ENCODE assay signal across 33 cellular contexts in genomic region chr17:66373079-66373478, GRCh38.
A peak's percentile ranks its signal among the peaks of the same experiment; 100 is the strongest.
DNase-seq lines count a peak whose midpoint lies in the region; TF ChIP-seq lines count a peak whose summit lies in the region.
"Had no signal": no experiment of that assay in that cellular context is flagged by ENCODE, and none has a peak within 500 bp of the region (broad histone marks: within the 10 kb centered on the region; RNA-seq: fewer than 3 reads in every experiment).

No MANE protein-coding gene starts in this region.

- H3K36me3 ChIP-seq in CD4-positive, alpha-beta memory T cell (ENCODE audit: insufficient read depth, low read length) = no peaks in the 10 kb centered on the region
- H3K36me3 ChIP-seq: esophagus muscularis mucosa, upper lobe of right lung, WERI-Rb-1 had no signal

- no peaks in the 10 kb centered on the region for H3K9me3 Mint-ChIP-seq in T-helper 2 cell treated with Interferon-gamma antibody and Interleukin-4, amounts not matched to agents 5 μg/mL and 100 μg/mL, for 36 hours
- H3K9me3 Mint-ChIP-seq in CD4-positive, alpha-beta memory T cell = no peaks in the 10 kb centered on the region
- H3K9me3 Mint-ChIP-seq in activated CD4-positive, alpha-beta memory T cell treated with anti-CD3 and anti-CD28 coated beads for 36 hours = no peaks in the 10 kb centered on the region
- H3K9me3 Mint-ChIP-seq in brain = no peaks in the 10 kb centered on the region
- H3K9me3 Mint-ChIP-seq: activated CD4-positive, alpha-beta T cell treated with anti-CD3 and anti-CD28 coated beads, Interleukin-2, amount 10 ng/mL, durations not matched to agents 7 days and 5 days; CD4-positive, CD25-positive, alpha-beta regulatory T cell; memory B cell; neural crest cell; stimulated activated naive B cell treated with anti-CD40 and anti-IgM and Interleukin-4, amounts not matched to agents 10 μg/mL and 1 μg/mL and 100 μg/mL, for 72 hours had no signal

- H3K27me3 Mint-ChIP-seq in T-helper 2 cell treated with Interferon-gamma antibody and Interleukin-4, amounts not matched to agents 5 μg/mL and 100 μg/mL, for 36 hours (ENCODE audit: low read depth) = no peaks in the 10 kb centered on the region
- H3K27me3 Mint-ChIP-seq in CD4-positive, alpha-beta memory T cell = no peaks in the 10 kb centered on the region
- no peaks in the 10 kb centered on the region for H3K27me3 Mint-ChIP-seq in activated CD4-positive, alpha-beta memory T cell treated with anti-CD3 and anti-CD28 coated beads for 36 hours
- H3K27me3 Mint-ChIP-seq in brain = peaks cover 3% of the 10 kb centered on the region
- H3K27me3 Mint-ChIP-seq: activated CD4-positive, alpha-beta T cell treated with anti-CD3 and anti-CD28 coated beads, Interleukin-2, amount 10 ng/mL, durations not matched to agents 7 days and 5 days; CD4-positive, CD25-positive, alpha-beta regulatory T cell had no signal

- no peaks in the 10 kb centered on the region for H3K9me3 ChIP-seq in CD4-positive, alpha-beta memory T cell (ENCODE audit: control insufficient read depth in 1 of 2, low read length in 2 of 2)
- H3K9me3 ChIP-seq: body of pancreas, esophagus muscularis mucosa, upper lobe of right lung had no signal

- POLR2A ChIA-PET in CD4-positive, alpha-beta memory T cell (lab: Charles Lee; ENCODE audit: partially characterized antibody) = no interaction called here
- POLR2A ChIA-PET in activated CD4-positive, alpha-beta memory T cell treated with anti-CD3 and anti-CD28 coated beads for 36 hours (lab: Charles Lee) = no interaction called here

- no peak for DNase-seq in T-helper 2 cell treated with Interferon-gamma antibody and Interleukin-4, amounts not matched to agents 5 μg/mL and 100 μg/mL, for 36 hours (ENCODE audit: low spot score)
- DNase-seq in T-helper 2 cell (no peak), SK-N-DZ (ENCODE audit: low spot score) (no peak), DMS 273 (lab: John Stamatoyannopoulos, UW; ENCODE audit: unreplicated experiment) (no peak), KBM-7 (no peak)
- DNase-seq in CD4-positive, alpha-beta memory T cell = no peak
- DNase-seq in activated CD4-positive, alpha-beta memory T cell treated with anti-CD3 and anti-CD28 coated beads for 36 hours = no peak
- DNase-seq: activated CD4-positive, alpha-beta T cell treated with anti-CD3 and anti-CD28 coated beads, Interleukin-2, amount 10 ng/mL, durations not matched to agents 7 days and 5 days; activated effector memory CD4-positive, alpha-beta T cell treated with Interleukin-2 at 50 U/mL for 16 hours; AML-193; body of pancreas; CD4-positive, CD25-positive, alpha-beta regulatory T cell; cerebellar nuclear complex; dermis blood vessel endothelial cell; DMS 273 treated with DMSO at 0.1 percent for 48 hours; EL; foreskin fibroblast; head of caudate nucleus; KG1; MM.1S; NCI-H226; NCI-H526 treated with DMSO at 0.1 percent for 48 hours; PC-9; retina; stimulated activated naive B cell treated with anti-CD40 and anti-IgM and Interleukin-4, amounts not matched to agents 10 μg/mL and 1 μg/mL and 100 μg/mL, for 72 hours; T1000; upper lobe of right lung; WERI-Rb-1 had no signal

- no peak overlapping the region for H3K4me3 Mint-ChIP-seq in T-helper 2 cell treated with Interferon-gamma antibody and Interleukin-4, amounts not matched to agents 5 μg/mL and 100 μg/mL, for 36 hours
- H3K4me3 Mint-ChIP-seq in CD4-positive, alpha-beta memory T cell = peak overlapping the region in 2 of 8 donors; percentile 0 to 28
- no peak overlapping the region for H3K4me3 Mint-ChIP-seq in activated CD4-positive, alpha-beta memory T cell treated with anti-CD3 and anti-CD28 coated beads for 36 hours
- H3K4me3 Mint-ChIP-seq in brain = no peak overlapping the region
- H3K4me3 Mint-ChIP-seq: activated CD4-positive, alpha-beta T cell treated with anti-CD3 and anti-CD28 coated beads, Interleukin-2, amount 10 ng/mL, durations not matched to agents 7 days and 5 days; CD4-positive, CD25-positive, alpha-beta regulatory T cell; memory B cell; neural crest cell; stimulated activated naive B cell treated with anti-CD40 and anti-IgM and Interleukin-4, amounts not matched to agents 10 μg/mL and 1 μg/mL and 100 μg/mL, for 72 hours had no signal

- no peak overlapping the region for H3K27ac ChIP-seq in CD4-positive, alpha-beta memory T cell (ENCODE audit: low read depth, low read length)
- H3K27ac ChIP-seq: esophagus muscularis mucosa, parathyroid adenoma, PC-9, upper lobe of right lung, WERI-Rb-1 had no signal

- H3K27me3 ChIP-seq in CD4-positive, alpha-beta memory T cell (ENCODE audit: insufficient read depth, low read length) = no peaks in the 10 kb centered on the region
- H3K27me3 ChIP-seq: body of pancreas, esophagus muscularis mucosa, upper lobe of right lung had no signal

- H3K4me1 Mint-ChIP-seq in T-helper 2 cell treated with Interferon-gamma antibody and Interleukin-4, amounts not matched to agents 5 μg/mL and 100 μg/mL, for 36 hours (ENCODE audit: low read depth) = peaks cover 60% of the 10 kb centered on the region
- peaks cover 23 to 70% (median 52%) of the 10 kb centered on the region in 4 donors for H3K4me1 Mint-ChIP-seq in CD4-positive, alpha-beta memory T cell
- peaks cover 64% of the 10 kb centered on the region for H3K4me1 Mint-ChIP-seq in activated CD4-positive, alpha-beta memory T cell treated with anti-CD3 and anti-CD28 coated beads for 36 hours (ENCODE audit: low read depth)
- peaks cover 47% of the 10 kb centered on the region for H3K4me1 Mint-ChIP-seq in brain
- H3K4me1 Mint-ChIP-seq: memory B cell had no signal

- no peak overlapping the region for H3K4me3 ChIP-seq in CD4-positive, alpha-beta memory T cell (ENCODE audit: low read length in 2 of 2)
- H3K4me3 ChIP-seq: body of pancreas, esophagus muscularis mucosa, PC-9, upper lobe of right lung had no signal

- no peak for TF ChIP-seq CTCF in brain (conservative IDR thresholded peaks at IDR 0.05)

- H3K36me3 Mint-ChIP-seq in T-helper 2 cell treated with Interferon-gamma antibody and Interleukin-4, amounts not matched to agents 5 μg/mL and 100 μg/mL, for 36 hours (ENCODE audit: low read depth) = peaks cover 14% of the 10 kb centered on the region
- peaks cover 5 to 8% of the 10 kb centered on the region in 2 donors for H3K36me3 Mint-ChIP-seq in CD4-positive, alpha-beta memory T cell
- peaks cover 8% of the 10 kb centered on the region for H3K36me3 Mint-ChIP-seq in activated CD4-positive, alpha-beta memory T cell treated with anti-CD3 and anti-CD28 coated beads for 36 hours
- no peaks in the 10 kb centered on the region for H3K36me3 Mint-ChIP-seq in brain
- H3K36me3 Mint-ChIP-seq: CD4-positive, CD25-positive, alpha-beta regulatory T cell; memory B cell; stimulated activated naive B cell treated with anti-CD40 and anti-IgM and Interleukin-4, amounts not matched to agents 10 μg/mL and 1 μg/mL and 100 μg/mL, for 72 hours had no signal

- H3K27ac Mint-ChIP-seq in T-helper 2 cell treated with Interferon-gamma antibody and Interleukin-4, amounts not matched to agents 5 μg/mL and 100 μg/mL, for 36 hours = peak overlapping the region; percentile 60
- H3K27ac Mint-ChIP-seq in CD4-positive, alpha-beta memory T cell = peak overlapping the region in 6 of 7 donors; percentile 1 to 70 (median 48)
- H3K27ac Mint-ChIP-seq in activated CD4-positive, alpha-beta memory T cell treated with anti-CD3 and anti-CD28 coated beads for 36 hours = peak overlapping the region; percentile 85
- H3K27ac Mint-ChIP-seq in brain = peak overlapping the region in 4 of 5 experiments; percentile 27 to 96 (median 76)
- H3K27ac Mint-ChIP-seq: memory B cell; stimulated activated naive B cell treated with anti-CD40 and anti-IgM and Interleukin-4, amounts not matched to agents 10 μg/mL and 1 μg/mL and 100 μg/mL, for 72 hours had no signal

- in situ Hi-C loops in KBM-7 (cut with MboI; ENCODE audit: low pct_unique_long_range_greater_than_20kb, low sequenced_read_pairs) = no loop called here

- CTCF ChIA-PET in CD4-positive, alpha-beta memory T cell (lab: Charles Lee; ENCODE audit: partially characterized antibody) = no interaction called here
- CTCF ChIA-PET in activated CD4-positive, alpha-beta memory T cell treated with anti-CD3 and anti-CD28 coated beads for 36 hours (lab: Charles Lee) = no interaction called here

- intact Hi-C loops in CD4-positive, alpha-beta memory T cell (cut with micrococcal nuclease) = no loop called here
- intact Hi-C loops in activated CD4-positive, alpha-beta memory T cell treated with anti-CD3 and anti-CD28 coated beads for 36 hours (cut with micrococcal nuclease) = loop anchor here (2.0 to 5.0 kb wide), 3 partner anchors 58 to 94 kb away; no protein-coding TSS in a partner anchor

- peaks cover 28% of the 10 kb centered on the region for H3K4me1 ChIP-seq in CD4-positive, alpha-beta memory T cell (ENCODE audit: insufficient read depth, low read length)
- H3K4me1 ChIP-seq: upper lobe of right lung had no signal
